In genomic region chr15:56910801-56911200, GRCh38 we compare ENCODE assay signal across 2 cellular contexts.
TF ChIP-seq lines count a peak whose summit lies in the region.

No MANE protein-coding gene starts in this region.

TF ChIP-seq in GM23338, 12 proteins besides CTCF, POLR2A, EP300 and RAD21:
- TF ChIP-seq ZNF331 (CRISPR knock-in tag; IDR thresholded peaks at IDR 0.05; ENCODE audit: low read depth): no peak
- no peak for TF ChIP-seq REST (IDR thresholded peaks at IDR 0.05; ENCODE audit: unreplicated experiment)
- no peak for TF ChIP-seq STAT1 (IDR thresholded peaks at IDR 0.05; ENCODE audit: unreplicated experiment)
- TF ChIP-seq JUNB (IDR thresholded peaks at IDR 0.05; ENCODE audit: unreplicated experiment): no peak
- no peak for TF ChIP-seq ZNF462 (CRISPR knock-in tag; IDR thresholded peaks at IDR 0.05)
- TF ChIP-seq POLR2AphosphoS5 (IDR thresholded peaks at IDR 0.05; ENCODE audit: low read depth): no peak
- TF ChIP-seq ETS1 (IDR thresholded peaks at IDR 0.05): no peak
- no peak for TF ChIP-seq ZNF114 (CRISPR knock-in tag; IDR thresholded peaks at IDR 0.05)
- no peak for TF ChIP-seq EZH2phosphoT487 (IDR thresholded peaks at IDR 0.05; ENCODE audit: unreplicated experiment)
- TF ChIP-seq NANOG (IDR thresholded peaks at IDR 0.05; ENCODE audit: borderline replicate concordance): no peak
- no peak for TF ChIP-seq CREB1 (CRISPR knock-in tag; IDR thresholded peaks at IDR 0.05; ENCODE audit: low read depth)
- TF ChIP-seq EZH2 (IDR thresholded peaks at IDR 0.05; ENCODE audit: low read depth, unreplicated experiment): no peak

TF ChIP-seq in H1, 55 proteins besides CTCF, POLR2A, EP300 and RAD21:
- TF ChIP-seq CHD1 (IDR thresholded peaks at IDR 0.05; ENCODE audit: low read depth, low read length) (no peak), TBP (IDR thresholded peaks at IDR 0.05; ENCODE audit: low read depth, low read length) (peak; percentile 77), POU5F1 (IDR thresholded peaks at IDR 0.05; ENCODE audit: low read depth, low read length) (no peak), SP2 (IDR thresholded peaks at IDR 0.05; ENCODE audit: low read length) (no peak), TAF7 (optimal IDR thresholded peaks at IDR 0.05; ENCODE audit: borderline replicate concordance, low read depth, low read length) (no peak)
